In genomic region chr15:45919806-45920205, GRCh38 we compare ENCODE assay signal across 13 cellular contexts.
DNase-seq lines count a peak whose midpoint lies in the region; ATAC-seq, FAIRE-seq and TF ChIP-seq lines count a peak whose summit lies in the region.
"Had no signal": no experiment of that assay in that cellular context is flagged by ENCODE, and none has a peak within 500 bp of the region (broad histone marks: within the 10 kb centered on the region; RNA-seq: fewer than 3 reads in every experiment).

No MANE protein-coding gene starts in this region.

- POLR2A ChIA-PET in HepG2 (lab: Yijun Ruan, JAX), result no interaction called here

- WGBS in HepG2 (ENCODE audit: low lambda C conversion rate), result 30% methylated on average over 6 of the region's 6 CpGs
- 67% methylated on average over 6 of the region's 6 CpGs for WGBS in right lobe of liver (ENCODE audit: insufficient coverage, low coverage, low lambda C conversion rate, missing lambda C conversion rate)

- CTCF ChIA-PET in HepG2 (lab: Yijun Ruan, JAX; ENCODE audit: low intra/inter-chr PET ratio, low total read pairs), result no interaction called here

- H3K9ac ChIP-seq in HepG2 (ENCODE audit: insufficient read depth, low read depth, low read length) (no peak overlapping the region), astrocyte (ENCODE audit: low read length) (no peak overlapping the region)

- H3K9me3 Mint-ChIP-seq in astrocyte (ENCODE audit: unreplicated experiment), result peaks cover 2% of the 10 kb centered on the region

- intact Hi-C loops in HepG2 (cut with micrococcal nuclease; ENCODE audit: unreplicated experiment) (no loop called here), right lobe of liver (cut with DNase I) (no loop called here)

- H3K4me1 ChIP-seq in HepG2 (ENCODE audit: insufficient read depth, low read length), result no peaks in the 10 kb centered on the region
- H3K4me1 ChIP-seq in right lobe of liver, result no peaks in the 10 kb centered on the region
- H3K4me1 ChIP-seq in astrocyte (ENCODE audit: insufficient read depth, low read length), result peaks cover 3% of the 10 kb centered on the region
- H3K4me1 ChIP-seq: thyroid gland had no signal

- no peak for TF ChIP-seq POLR2A in HepG2 (IDR thresholded peaks at IDR 0.05; ENCODE audit: insufficient read depth in 1 of 2, low read depth in 2 of 2, low read length in 2 of 2)
- TF ChIP-seq POLR2A in right lobe of liver (IDR thresholded peaks at IDR 0.05), result no peak

- H3K27ac Mint-ChIP-seq in astrocyte (ENCODE audit: unreplicated experiment), result peak overlapping the region; percentile 77

- H3K4me2 ChIP-seq in HepG2 (ENCODE audit: low read depth, low read length) (no peak overlapping the region), astrocyte (ENCODE audit: low read length) (no peak overlapping the region)

- H3K27me3 ChIP-seq in HepG2 (ENCODE audit: control insufficient read depth in 1 of 2, insufficient read depth in 2 of 2, low read length in 2 of 2), result no peaks in the 10 kb centered on the region; a peak in 1 of 5 replicates
- no peaks in the 10 kb centered on the region for H3K27me3 ChIP-seq in right lobe of liver
- H3K27me3 ChIP-seq in astrocyte (ENCODE audit: insufficient read depth, low read length), result no peaks in the 10 kb centered on the region
- H3K27me3 ChIP-seq: thyroid gland had no signal

- ATAC-seq in HepG2, result no peak
- no peak for ATAC-seq in right lobe of liver
- ATAC-seq in GM19328 (IDR thresholded peaks at IDR 0.05; ENCODE audit: unreplicated experiment), result no peak

- H3K9me3 ChIP-seq in HepG2 (ENCODE audit: low read length) (no peaks in the 10 kb centered on the region), right lobe of liver (no peaks in the 10 kb centered on the region), astrocyte (ENCODE audit: insufficient read depth, low read depth, low read length) (peaks cover 2% of the 10 kb centered on the region)
- H3K9me3 ChIP-seq: thyroid gland had no signal

- H3K4me3 ChIP-seq in HepG2 (replicated peaks in 1 of 3; ENCODE audit: insufficient read depth in 1 of 3, low read depth in 2 of 3, low read length in 3 of 3) (no peak overlapping the region), right lobe of liver (no peak overlapping the region), astrocyte (ENCODE audit: insufficient read depth, low read depth, low read length) (no peak overlapping the region)
- H3K4me3 ChIP-seq: thyroid gland had no signal

- no TSS peak for BruUV-seq in HepG2 (replicated peaks; lab: Mats Ljungman, UMichigan)

- peaks cover 7% of the 10 kb centered on the region for H3K4me1 Mint-ChIP-seq in astrocyte (ENCODE audit: low read depth, unreplicated experiment)
- H3K4me1 Mint-ChIP-seq: neural crest cell had no signal

- no peaks in the 10 kb centered on the region for H3K79me2 ChIP-seq in HepG2 (ENCODE audit: insufficient read depth, low read length)
- H3K79me2 ChIP-seq in astrocyte (ENCODE audit: insufficient read depth, low read length), result no peaks in the 10 kb centered on the region

- no peak for TF ChIP-seq CTCF in HepG2 (CRISPR knock-in tag; IDR thresholded peaks at IDR 0.05)
- no peak for TF ChIP-seq CTCF in right lobe of liver (IDR thresholded peaks at IDR 0.05)
- TF ChIP-seq CTCF in astrocyte (IDR thresholded peaks at IDR 0.05; ENCODE audit: insufficient read depth, low read depth, low read length), result no peak

- FAIRE-seq in HepG2 (lab: Jason Lieb, UNC) (no peak), astrocyte (lab: Jason Lieb, UNC) (no peak)

- H3K36me3 ChIP-seq in HepG2 (replicated peaks in 1 of 2; ENCODE audit: control insufficient read depth in 1 of 2, insufficient read depth in 2 of 2, low read length in 2 of 2), result no peaks in the 10 kb centered on the region
- H3K36me3 ChIP-seq in right lobe of liver, result no peaks in the 10 kb centered on the region
- no peaks in the 10 kb centered on the region for H3K36me3 ChIP-seq in astrocyte (ENCODE audit: insufficient read depth, low read length)
- H3K36me3 ChIP-seq: thyroid gland had no signal

- H3K36me3 Mint-ChIP-seq in astrocyte (ENCODE audit: low read depth, unreplicated experiment), result no peaks in the 10 kb centered on the region

- H3K4me3 Mint-ChIP-seq in astrocyte (ENCODE audit: unreplicated experiment), result no peak overlapping the region
- H3K4me3 Mint-ChIP-seq: neural crest cell had no signal

- H2AFZ ChIP-seq in HepG2 (ENCODE audit: low read length) (no peak overlapping the region), astrocyte (ENCODE audit: low read depth, low read length) (no peak overlapping the region)

- DNase-seq in HepG2 (ENCODE audit: low spot score) (peak; percentile 32), right lobe of liver (no peak), astrocyte (ENCODE audit: low read depth) (peak; percentile 71), iPS-NIHi7 (ENCODE audit: extremely low spot score) (peak; percentile 31), DMS 273 treated with DMSO at 0.1 percent for 48 hours (lab: John Stamatoyannopoulos, UW) (no peak), putamen (ENCODE audit: low spot score) (no peak)
- DNase-seq in stimulated activated CD8-positive, alpha-beta memory T cell treated with anti-CD3 and anti-CD28 coated beads, Interleukin-4, amount 100 ng/mL, for 48 hours, result no peak
- DNase-seq: Kasumi-1, NCI-H510A, T-helper 1 cell, thyroid gland had no signal

- H3K27ac ChIP-seq in HepG2 (ENCODE audit: extremely low read length, insufficient read depth, low read length), result no peak overlapping the region
- H3K27ac ChIP-seq in right lobe of liver, result no peak overlapping the region
- H3K27ac ChIP-seq in astrocyte (ENCODE audit: low read depth, low read length), result no peak overlapping the region
- H3K27ac ChIP-seq: thyroid gland had no signal

- no peak for TF ChIP-seq EP300 in HepG2 (IDR thresholded peaks at IDR 0.05; ENCODE audit: low read depth in 2 of 2, low read length in 2 of 2)
- no peak for TF ChIP-seq EP300 in HepG2 (CRISPR knock-in tag; IDR thresholded peaks at IDR 0.05; ENCODE audit: borderline replicate concordance)

- H4K20me1 ChIP-seq in HepG2 (ENCODE audit: insufficient read depth, low read length) (no peaks in the 10 kb centered on the region), astrocyte (ENCODE audit: insufficient read depth, low read length) (no peaks in the 10 kb centered on the region)

- H3K27me3 Mint-ChIP-seq in astrocyte (ENCODE audit: low read depth, unreplicated experiment), result no peaks in the 10 kb centered on the region

- no peak for TF ChIP-seq RAD21 in HepG2 (CRISPR knock-in tag; IDR thresholded peaks at IDR 0.05)

- in situ Hi-C loops in HepG2 (cut with HindIII; ENCODE audit: extremely low pct_ligation_motif_present, low pct_unique_long_range_greater_than_20kb), result no loop called here

TF ChIP-seq in HepG2, 621 proteins besides CTCF, POLR2A, EP300 and RAD21 (continues in another document):
- TF ChIP-seq SIX4 (CRISPR knock-in tag; IDR thresholded peaks at IDR 0.05) (no peak), FOSL2 (CRISPR knock-in tag; IDR thresholded peaks at IDR 0.05) (peak; percentile 48; the same call in 1 of the 2 replicates), ZNF33B (CRISPR knock-in tag; IDR thresholded peaks at IDR 0.05) (no peak), ZNF337 (CRISPR knock-in tag; IDR thresholded peaks at IDR 0.05; ENCODE audit: borderline replicate concordance, low read depth) (no peak), SIX1 (CRISPR knock-in tag; IDR thresholded peaks at IDR 0.05; ENCODE audit: borderline replicate concordance) (no peak), MIER3 (CRISPR knock-in tag; IDR thresholded peaks at IDR 0.05; ENCODE audit: borderline replicate concordance) (no peak), EEA1 (CRISPR knock-in tag; IDR thresholded peaks at IDR 0.05; ENCODE audit: borderline replicate concordance) (no peak), KAT8 (CRISPR knock-in tag; IDR thresholded peaks at IDR 0.05) (0 out of 2 replicates have a peak, but pooled peaks have one; percentile 29), SNAPC5 (CRISPR knock-in tag; IDR thresholded peaks at IDR 0.05; ENCODE audit: borderline replicate concordance) (no peak), ZMYM4 (CRISPR knock-in tag; IDR thresholded peaks at IDR 0.05) (no peak), RNF2 (conservative IDR thresholded peaks at IDR 0.05; ENCODE audit: low read depth) (no peak), MAFG (CRISPR knock-in tag; IDR thresholded peaks at IDR 0.05) (no peak), DPF2 (CRISPR knock-in tag; IDR thresholded peaks at IDR 0.05; ENCODE audit: borderline replicate concordance, low read depth) (no peak), THYN1 (CRISPR knock-in tag; IDR thresholded peaks at IDR 0.05; ENCODE audit: borderline replicate concordance, low read depth) (no peak), ERF (CRISPR knock-in tag; IDR thresholded peaks at IDR 0.05) (no peak), XBP1 (CRISPR knock-in tag; IDR thresholded peaks at IDR 0.05) (no peak), ARID3A (IDR thresholded peaks at IDR 0.05; ENCODE audit: low read depth, low read length) (0 out of 2 replicates have a peak, but pooled peaks have one; percentile 20)
- TF ChIP-seq, protein P1, sequence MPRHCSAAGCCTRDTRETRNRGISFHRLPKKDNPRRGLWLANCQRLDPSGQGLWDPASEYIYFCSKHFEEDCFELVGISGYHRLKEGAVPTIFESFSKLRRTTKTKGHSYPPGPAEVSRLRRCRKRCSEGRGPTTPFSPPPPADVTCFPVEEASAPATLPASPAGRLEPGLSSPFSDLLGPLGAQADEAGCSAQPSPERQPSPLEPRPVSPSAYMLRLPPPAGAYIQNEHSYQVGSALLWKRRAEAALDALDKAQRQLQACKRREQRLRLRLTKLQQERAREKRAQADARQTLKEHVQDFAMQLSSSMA (CRISPR knock-in tag; IDR thresholded peaks at IDR 0.05), result no peak
- TF ChIP-seq, protein P2, sequence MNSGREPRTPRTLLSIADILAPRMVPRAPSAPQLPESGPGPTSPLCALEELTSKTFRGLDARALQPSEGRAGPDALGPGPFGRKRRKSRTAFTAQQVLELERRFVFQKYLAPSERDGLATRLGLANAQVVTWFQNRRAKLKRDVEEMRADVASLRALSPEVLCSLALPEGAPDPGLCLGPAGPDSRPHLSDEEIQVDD (CRISPR knock-in tag; IDR thresholded peaks at IDR 0.05; ENCODE audit: borderline replicate concordance), result no peak

Comparison
In these comparisons a context has a peak if more than half of its experiments do, and no peak if none do; other contexts are left out.
1. DNase-seq: peak in HepG2 (single experiment), astrocyte (single experiment) and iPS-NIHi7 (single experiment); none in right lobe of liver (0 of 3), DMS 273 treated with DMSO at 0.1 percent for 48 hours (single experiment), putamen (single experiment) and stimulated activated CD8-positive, alpha-beta memory T cell treated with anti-CD3 and anti-CD28 coated beads, Interleukin-4, amount 100 ng/mL, for 48 hours (single experiment).